In genomic region chr10:2501519-2501918, GRCh38 we compare ENCODE assay signal across 7 cellular contexts.
DNase-seq lines count a peak whose midpoint lies in the region; ATAC-seq, FAIRE-seq and TF ChIP-seq lines count a peak whose summit lies in the region.
"Not testable (repeated sequence)": the region's sequence is repeated elsewhere in the genome, so short reads cannot be mapped to it uniquely, and the experiment has no call there.

No MANE protein-coding gene starts in this region.

- H3K23ac ChIP-seq in H1 (ENCODE audit: insufficient read length), result not testable (repeated sequence)

- not testable (repeated sequence) for H3K4me2 ChIP-seq in H1 (ENCODE audit: insufficient read depth in 1 of 2, low read depth in 2 of 2, low read length in 2 of 2)

- H3K27me3 Mint-ChIP-seq in T-cell; activated CD8-positive, alpha-beta memory T cell treated with anti-CD3 and anti-CD28 coated beads, Interleukin-2, amount 10 ng/mL, durations not matched to agents 7 days and 5 days; activated naive CD4-positive, alpha-beta T cell treated with anti-CD3 and anti-CD28 coated beads, Interleukin-2, amount 10 ng/mL, durations not matched to agents 7 days and 5 days: not testable (repeated sequence)
- peaks cover 0 to 16% (median 8%) of the 10 kb centered on the region in 5 donors for H3K27me3 Mint-ChIP-seq in naive thymus-derived CD4-positive, alpha-beta T cell
- peaks cover 14% of the 10 kb centered on the region for H3K27me3 Mint-ChIP-seq in stimulated activated naive CD8-positive, alpha-beta T cell treated with anti-CD3 and anti-CD28 coated beads, Interleukin-15, Interleukin-2, amounts not matched to agents 100 ng/mL and 50 ng/mL, for 24 hours

- not testable (repeated sequence) for H2BK12ac ChIP-seq in H1 (ENCODE audit: low read depth, low read length)

- H4K5ac ChIP-seq in H1 (ENCODE audit: insufficient read length, low read depth, low read length), result not testable (repeated sequence)

- ATAC-seq in T-cell (replicated peaks in 1 of 4); activated CD8-positive, alpha-beta memory T cell treated with anti-CD3 and anti-CD28 coated beads, Interleukin-2, amount 10 ng/mL, durations not matched to agents 7 days and 5 days; naive thymus-derived CD4-positive, alpha-beta T cell: not testable (repeated sequence)

- H3K9ac ChIP-seq in H1 (replicated peaks in 1 of 4; ENCODE audit: extremely low read depth in 1 of 4, low read depth in 3 of 4, low read length in 3 of 4), result not testable (repeated sequence)

- not testable (repeated sequence) for H3K14ac ChIP-seq in H1 (ENCODE audit: insufficient read length)

- POLR2A ChIA-PET in T-cell (lab: Charles Lee); naive thymus-derived CD4-positive, alpha-beta T cell (lab: Charles Lee): not testable (repeated sequence)
- POLR2A ChIA-PET in H1 (lab: Charles Lee; ENCODE audit: partially characterized antibody), result interaction anchor here (0.7 kb wide), 1 partner anchor 13 kb away, joined by 4 read pairs; no protein-coding TSS in a partner anchor

- not testable (repeated sequence) for H3K4me1 ChIP-seq in H1 (replicated peaks in 1 of 4; ENCODE audit: control insufficient read depth in 3 of 4, insufficient read depth in 4 of 4, low read length in 3 of 4); naive thymus-derived CD4-positive, alpha-beta T cell (ENCODE audit: control insufficient read depth in 2 of 2, insufficient read depth in 2 of 2, low read length in 2 of 2)

- peak overlapping the region; percentile 28 to 46 for H3K27ac Mint-ChIP-seq in T-cell
- H3K27ac Mint-ChIP-seq in activated CD8-positive, alpha-beta memory T cell treated with anti-CD3 and anti-CD28 coated beads, Interleukin-2, amount 10 ng/mL, durations not matched to agents 7 days and 5 days, result peak overlapping the region; percentile 21
- H3K27ac Mint-ChIP-seq in activated naive CD4-positive, alpha-beta T cell treated with anti-CD3 and anti-CD28 coated beads, Interleukin-2, amount 10 ng/mL, durations not matched to agents 7 days and 5 days, result peak overlapping the region; percentile 42
- peak overlapping the region in 7 of 9 donors; percentile 14 to 69 (median 53) for H3K27ac Mint-ChIP-seq in naive thymus-derived CD4-positive, alpha-beta T cell
- H3K27ac Mint-ChIP-seq in stimulated activated naive CD8-positive, alpha-beta T cell treated with anti-CD3 and anti-CD28 coated beads, Interleukin-15, Interleukin-2, amounts not matched to agents 100 ng/mL and 50 ng/mL, for 24 hours, result peak overlapping the region; percentile 63

- TF ChIP-seq RAD21 in H1 (IDR thresholded peaks at IDR 0.05 in 1 of 2, conservative IDR thresholded peaks at IDR 0.05 in 1 of 2; ENCODE audit: low read depth in 2 of 2, low read length in 2 of 2), result not testable (repeated sequence)

- H2BK5ac ChIP-seq in H1 (ENCODE audit: low read depth, low read length), result not testable (repeated sequence)

- not testable (repeated sequence) for H2BK20ac ChIP-seq in H1 (ENCODE audit: low read length)

- not testable (repeated sequence) for TF ChIP-seq EP300 in H1 (IDR thresholded peaks at IDR 0.05; ENCODE audit: borderline replicate concordance in 1 of 2, low read depth in 2 of 2, low read length in 2 of 2)

- H3K9me3 ChIP-seq in H1 (ENCODE audit: insufficient read depth in 2 of 2, low read depth in 1 of 2, low read length in 1 of 2); naive thymus-derived CD4-positive, alpha-beta T cell (ENCODE audit: control insufficient read depth in 2 of 3, low read length in 3 of 3): not testable (repeated sequence)

- not testable (repeated sequence) for H4K20me1 ChIP-seq in H1 (replicated peaks in 1 of 2; ENCODE audit: control insufficient read depth in 1 of 2, insufficient read depth in 2 of 2, low read length in 2 of 2)

- peak overlapping the region; percentile 95 for H2AFZ ChIP-seq in H1 (ENCODE audit: low read length)

- not testable (repeated sequence) for H3K79me1 ChIP-seq in H1 (ENCODE audit: low read depth, low read length)

- H3K4me3 Mint-ChIP-seq in T-cell, result peak overlapping the region; percentile 16 to 50 (median 41)
- not testable (repeated sequence) for H3K4me3 Mint-ChIP-seq in activated CD8-positive, alpha-beta memory T cell treated with anti-CD3 and anti-CD28 coated beads, Interleukin-2, amount 10 ng/mL, durations not matched to agents 7 days and 5 days; activated naive CD4-positive, alpha-beta T cell treated with anti-CD3 and anti-CD28 coated beads, Interleukin-2, amount 10 ng/mL, durations not matched to agents 7 days and 5 days
- peak overlapping the region in 6 of 10 donors; percentile 0 to 59 (median 32) for H3K4me3 Mint-ChIP-seq in naive thymus-derived CD4-positive, alpha-beta T cell
- H3K4me3 Mint-ChIP-seq in stimulated activated naive CD8-positive, alpha-beta T cell treated with anti-CD3 and anti-CD28 coated beads, Interleukin-15, Interleukin-2, amounts not matched to agents 100 ng/mL and 50 ng/mL, for 24 hours, result peak overlapping the region; percentile 32

- intact Hi-C loops in naive thymus-derived CD4-positive, alpha-beta T cell (cut with micrococcal nuclease), result not testable (repeated sequence)

- H4K8ac ChIP-seq in H1 (ENCODE audit: extremely low read depth, insufficient read depth, low read length), result not testable (repeated sequence)

- H3K27ac ChIP-seq in H1 (ENCODE audit: low read depth, low read length); naive thymus-derived CD4-positive, alpha-beta T cell (ENCODE audit: low read depth, low read length): not testable (repeated sequence)

- FAIRE-seq in H1 (lab: Jason Lieb, UNC), result not testable (repeated sequence)

- H2BK15ac ChIP-seq in H1 (ENCODE audit: low read length), result not testable (repeated sequence)

- WGBS in H1 (ENCODE audit: extremely low coverage in 1 of 2, insufficient coverage in 1 of 2, insufficient read length in 1 of 2, insufficient replicate concordance in 2 of 2, low coverage in 1 of 2, low lambda C conversion rate in 2 of 2, missing lambda C conversion rate in 1 of 2), 2 experiments, result 85% methylated on average over 36 of the region's 39 CpGs; no CpG with 5 or more reads in 1 of the 2 experiments

- H3K23me2 ChIP-seq in H1 (ENCODE audit: low read depth, low read length), result not testable (repeated sequence)

- DNase-seq in Daoy (ENCODE audit: low read depth), result peak; percentile 82
- peak in 10 of 34 experiments; percentile 3 to 36 (median 10) for DNase-seq in T-cell
- DNase-seq in activated CD8-positive, alpha-beta memory T cell treated with anti-CD3 and anti-CD28 coated beads, Interleukin-2, amount 10 ng/mL, durations not matched to agents 7 days and 5 days; activated naive CD4-positive, alpha-beta T cell treated with anti-CD3 and anti-CD28 coated beads, Interleukin-2, amount 10 ng/mL, durations not matched to agents 7 days and 5 days; H1 (ENCODE audit: low read depth in 1 of 2, low spot score in 2 of 2): not testable (repeated sequence)
- DNase-seq in naive thymus-derived CD4-positive, alpha-beta T cell, result peak in 3 of 9 donors; percentile 2 to 31 (median 13)

- not testable (repeated sequence) for TF ChIP-seq POLR2A in H1 (IDR thresholded peaks at IDR 0.05; ENCODE audit: control extremely low read depth in 1 of 2, low read depth in 2 of 2, low read length in 2 of 2)

- not testable (repeated sequence) for H3K79me2 ChIP-seq in H1 (ENCODE audit: control insufficient read depth in 1 of 2, insufficient read depth in 2 of 2, low read length in 2 of 2)

- H2AK5ac ChIP-seq in H1 (ENCODE audit: low read depth, low read length), result not testable (repeated sequence)

- H2BK120ac ChIP-seq in H1 (replicated peaks; ENCODE audit: low read depth, low read length), result not testable (repeated sequence)

- H3K9me3 Mint-ChIP-seq in T-cell, result peaks cover 7 to 17% (median 13%) of the 10 kb centered on the region in 3 donors
- peaks cover 15% of the 10 kb centered on the region for H3K9me3 Mint-ChIP-seq in activated CD8-positive, alpha-beta memory T cell treated with anti-CD3 and anti-CD28 coated beads, Interleukin-2, amount 10 ng/mL, durations not matched to agents 7 days and 5 days (ENCODE audit: low read depth)
- peaks cover 23% of the 10 kb centered on the region for H3K9me3 Mint-ChIP-seq in activated naive CD4-positive, alpha-beta T cell treated with anti-CD3 and anti-CD28 coated beads, Interleukin-2, amount 10 ng/mL, durations not matched to agents 7 days and 5 days
- H3K9me3 Mint-ChIP-seq in naive thymus-derived CD4-positive, alpha-beta T cell, result peaks cover 5 to 23% (median 12%) of the 10 kb centered on the region in 11 donors
- peaks cover 25% of the 10 kb centered on the region for H3K9me3 Mint-ChIP-seq in stimulated activated naive CD8-positive, alpha-beta T cell treated with anti-CD3 and anti-CD28 coated beads, Interleukin-15, Interleukin-2, amounts not matched to agents 100 ng/mL and 50 ng/mL, for 24 hours

- not testable (repeated sequence) for H3K27me3 ChIP-seq in H1 (replicated peaks in 1 of 4; ENCODE audit: control insufficient read depth in 3 of 4, extremely low read depth in 1 of 4, insufficient read depth in 3 of 4, low read length in 3 of 4); naive thymus-derived CD4-positive, alpha-beta T cell (ENCODE audit: control insufficient read depth in 2 of 2, insufficient read depth in 2 of 2, low read length in 2 of 2)

- H3K36me3 ChIP-seq in H1 (ENCODE audit: control insufficient read depth in 2 of 4, insufficient read depth in 4 of 4, low read length in 3 of 4); naive thymus-derived CD4-positive, alpha-beta T cell (ENCODE audit: control insufficient read depth in 2 of 3, insufficient read depth in 3 of 3, low read length in 3 of 3): not testable (repeated sequence)

- H3K4me3 ChIP-seq in H1 (ENCODE audit: extremely low read depth in 1 of 4, insufficient read depth in 2 of 4, low read depth in 3 of 4, low read length in 4 of 4); naive thymus-derived CD4-positive, alpha-beta T cell (ENCODE audit: low read length): not testable (repeated sequence)

- not testable (repeated sequence) for H3K4ac ChIP-seq in H1 (replicated peaks; ENCODE audit: insufficient read length, low read depth, low read length)

- not testable (repeated sequence) for H3K18ac ChIP-seq in H1 (ENCODE audit: extremely low read depth, low read length)

- not testable (repeated sequence) for H3K36me3 Mint-ChIP-seq in T-cell; activated CD8-positive, alpha-beta memory T cell treated with anti-CD3 and anti-CD28 coated beads, Interleukin-2, amount 10 ng/mL, durations not matched to agents 7 days and 5 days; activated naive CD4-positive, alpha-beta T cell treated with anti-CD3 and anti-CD28 coated beads, Interleukin-2, amount 10 ng/mL, durations not matched to agents 7 days and 5 days; naive thymus-derived CD4-positive, alpha-beta T cell; stimulated activated naive CD8-positive, alpha-beta T cell treated with anti-CD3 and anti-CD28 coated beads, Interleukin-15, Interleukin-2, amounts not matched to agents 100 ng/mL and 50 ng/mL, for 24 hours (ENCODE audit: low read depth)

- CTCF ChIA-PET in T-cell (lab: Charles Lee); activated CD8-positive, alpha-beta memory T cell treated with anti-CD3 and anti-CD28 coated beads, Interleukin-2, amount 10 ng/mL, durations not matched to agents 7 days and 5 days (lab: Charles Lee); activated naive CD4-positive, alpha-beta T cell treated with anti-CD3 and anti-CD28 coated beads, Interleukin-2, amount 10 ng/mL, durations not matched to agents 7 days and 5 days (lab: Charles Lee); naive thymus-derived CD4-positive, alpha-beta T cell (lab: Charles Lee): not testable (repeated sequence)
- CTCF ChIA-PET in H1 (lab: Charles Lee; ENCODE audit: partially characterized antibody), result interaction anchor here (0.7 to 1.1 kb wide), 2 partner anchors 364 to 472 kb away, joined by 3 to 4 read pairs; no protein-coding TSS in a partner anchor

- not testable (repeated sequence) for H4K91ac ChIP-seq in H1 (replicated peaks; ENCODE audit: insufficient read length, low read length)

- not testable (repeated sequence) for H3K56ac ChIP-seq in H1 (replicated peaks; ENCODE audit: insufficient read length, low read depth, low read length)

- peaks cover 6 to 18% (median 8%) of the 10 kb centered on the region in 3 donors for H3K4me1 Mint-ChIP-seq in T-cell
- H3K4me1 Mint-ChIP-seq in activated CD8-positive, alpha-beta memory T cell treated with anti-CD3 and anti-CD28 coated beads, Interleukin-2, amount 10 ng/mL, durations not matched to agents 7 days and 5 days; activated naive CD4-positive, alpha-beta T cell treated with anti-CD3 and anti-CD28 coated beads, Interleukin-2, amount 10 ng/mL, durations not matched to agents 7 days and 5 days: not testable (repeated sequence)
- H3K4me1 Mint-ChIP-seq in naive thymus-derived CD4-positive, alpha-beta T cell, result peaks cover 0 to 16% (median 5%) of the 10 kb centered on the region in 7 donors
- peaks cover 13% of the 10 kb centered on the region for H3K4me1 Mint-ChIP-seq in stimulated activated naive CD8-positive, alpha-beta T cell treated with anti-CD3 and anti-CD28 coated beads, Interleukin-15, Interleukin-2, amounts not matched to agents 100 ng/mL and 50 ng/mL, for 24 hours (ENCODE audit: low read depth)

- TF ChIP-seq CTCF in H1 (IDR thresholded peaks at IDR 0.05; ENCODE audit: control extremely low read depth in 1 of 3, insufficient read depth in 1 of 3, low read depth in 1 of 3, low read length in 3 of 3), result not testable (repeated sequence)
